Comparison of ENCODE assay signal across 2 cellular contexts in the genomic region with DNA sequence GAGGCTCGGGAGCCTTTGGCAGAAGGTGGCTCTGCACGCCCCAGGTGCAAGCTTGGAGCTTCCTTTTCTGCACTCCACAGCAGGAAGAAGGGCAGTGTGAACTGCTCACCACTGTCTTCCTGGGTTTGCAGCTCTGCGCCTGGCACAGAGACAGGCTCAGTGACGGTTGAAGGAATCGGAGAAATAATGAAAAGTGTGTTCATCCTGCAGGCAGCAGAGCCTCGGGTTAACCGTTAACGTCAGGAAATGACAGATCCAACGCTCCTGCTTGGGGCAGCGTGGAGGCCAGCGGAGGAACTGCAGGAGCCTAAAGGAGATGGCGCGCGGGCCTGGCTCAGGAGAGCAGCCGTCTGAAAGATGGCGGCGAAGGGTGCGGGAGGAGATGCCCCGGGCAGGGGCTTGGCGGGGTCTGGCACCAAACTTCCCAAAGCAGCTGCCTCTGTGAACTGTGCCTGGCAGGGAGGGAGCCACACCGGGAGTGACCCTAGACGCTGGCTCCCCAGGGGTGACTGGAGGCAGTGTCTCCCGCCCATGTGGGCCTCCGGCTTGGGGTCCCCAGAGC.
TF ChIP-seq lines count a peak whose summit lies in the region.

No MANE protein-coding gene starts in this region.

TF ChIP-seq in GM12878, 131 proteins besides CTCF, POLR2A, EP300 and RAD21:
- TF ChIP-seq HDAC6 (IDR thresholded peaks at IDR 0.05; ENCODE audit: unreplicated experiment): no peak
- TF ChIP-seq, protein P1, sequence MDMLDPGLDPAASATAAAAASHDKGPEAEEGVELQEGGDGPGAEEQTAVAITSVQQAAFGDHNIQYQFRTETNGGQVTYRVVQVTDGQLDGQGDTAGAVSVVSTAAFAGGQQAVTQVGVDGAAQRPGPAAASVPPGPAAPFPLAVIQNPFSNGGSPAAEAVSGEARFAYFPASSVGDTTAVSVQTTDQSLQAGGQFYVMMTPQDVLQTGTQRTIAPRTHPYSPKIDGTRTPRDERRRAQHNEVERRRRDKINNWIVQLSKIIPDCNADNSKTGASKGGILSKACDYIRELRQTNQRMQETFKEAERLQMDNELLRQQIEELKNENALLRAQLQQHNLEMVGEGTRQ (IDR thresholded peaks at IDR 0.05; ENCODE audit: borderline replicate concordance, low read depth, low read length): no peak
- no peak for TF ChIP-seq GABPA (IDR thresholded peaks at IDR 0.05; ENCODE audit: low read depth)
- no peak for TF ChIP-seq SIX5 (IDR thresholded peaks at IDR 0.05; ENCODE audit: low read depth, low read length, severe bottlenecking)
- TF ChIP-seq NFYA (IDR thresholded peaks at IDR 0.05; ENCODE audit: borderline replicate concordance, low read depth, low read length): no peak
- TF ChIP-seq IKZF1 (conservative IDR thresholded peaks at IDR 0.05): no peak
- no peak for TF ChIP-seq NR2C1 (IDR thresholded peaks at IDR 0.05)
- no peak for TF ChIP-seq RAD51 (IDR thresholded peaks at IDR 0.05)
- TF ChIP-seq, protein P2, sequence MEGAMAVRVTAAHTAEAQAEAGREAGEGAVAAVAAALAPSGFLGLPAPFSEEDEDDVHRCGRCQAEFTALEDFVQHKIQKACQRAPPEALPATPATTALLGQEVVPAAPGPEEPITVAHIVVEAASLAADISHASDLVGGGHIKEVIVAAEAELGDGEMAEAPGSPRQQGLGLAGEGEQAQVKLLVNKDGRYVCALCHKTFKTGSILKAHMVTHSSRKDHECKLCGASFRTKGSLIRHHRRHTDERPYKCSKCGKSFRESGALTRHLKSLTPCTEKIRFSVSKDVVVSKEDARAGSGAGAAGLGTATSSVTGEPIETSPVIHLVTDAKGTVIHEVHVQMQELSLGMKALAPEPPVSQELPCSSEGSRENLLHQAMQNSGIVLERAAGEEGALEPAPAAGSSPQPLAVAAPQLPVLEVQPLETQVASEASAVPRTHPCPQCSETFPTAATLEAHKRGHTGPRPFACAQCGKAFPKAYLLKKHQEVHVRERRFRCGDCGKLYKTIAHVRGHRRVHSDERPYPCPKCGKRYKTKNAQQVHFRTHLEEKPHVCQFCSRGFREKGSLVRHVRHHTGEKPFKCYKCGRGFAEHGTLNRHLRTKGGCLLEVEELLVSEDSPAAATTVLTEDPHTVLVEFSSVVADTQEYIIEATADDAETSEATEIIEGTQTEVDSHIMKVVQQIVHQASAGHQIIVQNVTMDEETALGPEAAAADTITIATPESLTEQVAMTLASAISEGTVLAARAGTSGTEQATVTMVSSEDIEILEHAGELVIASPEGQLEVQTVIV (IDR thresholded peaks at IDR 0.05; ENCODE audit: borderline replicate concordance, partially characterized antibody): no peak
- TF ChIP-seq, protein P3, sequence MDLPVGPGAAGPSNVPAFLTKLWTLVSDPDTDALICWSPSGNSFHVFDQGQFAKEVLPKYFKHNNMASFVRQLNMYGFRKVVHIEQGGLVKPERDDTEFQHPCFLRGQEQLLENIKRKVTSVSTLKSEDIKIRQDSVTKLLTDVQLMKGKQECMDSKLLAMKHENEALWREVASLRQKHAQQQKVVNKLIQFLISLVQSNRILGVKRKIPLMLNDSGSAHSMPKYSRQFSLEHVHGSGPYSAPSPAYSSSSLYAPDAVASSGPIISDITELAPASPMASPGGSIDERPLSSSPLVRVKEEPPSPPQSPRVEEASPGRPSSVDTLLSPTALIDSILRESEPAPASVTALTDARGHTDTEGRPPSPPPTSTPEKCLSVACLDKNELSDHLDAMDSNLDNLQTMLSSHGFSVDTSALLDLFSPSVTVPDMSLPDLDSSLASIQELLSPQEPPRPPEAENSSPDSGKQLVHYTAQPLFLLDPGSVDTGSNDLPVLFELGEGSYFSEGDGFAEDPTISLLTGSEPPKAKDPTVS (IDR thresholded peaks at IDR 0.05; ENCODE audit: low read depth, low read length): no peak
- TF ChIP-seq MEF2B (IDR thresholded peaks at IDR 0.05; ENCODE audit: partially characterized antibody, poor library complexity, severe bottlenecking): no peak
- TF ChIP-seq HDAC2 (IDR thresholded peaks at IDR 0.05): no peak
- no peak for TF ChIP-seq ETV6 (conservative IDR thresholded peaks at IDR 0.05 in 1 of 2, IDR thresholded peaks at IDR 0.05 in 1 of 2; ENCODE audit: borderline replicate concordance in 1 of 2, low read depth in 1 of 2)

TF ChIP-seq in liver, 16 proteins besides CTCF, POLR2A, EP300 and RAD21:
- TF ChIP-seq, protein P4, sequence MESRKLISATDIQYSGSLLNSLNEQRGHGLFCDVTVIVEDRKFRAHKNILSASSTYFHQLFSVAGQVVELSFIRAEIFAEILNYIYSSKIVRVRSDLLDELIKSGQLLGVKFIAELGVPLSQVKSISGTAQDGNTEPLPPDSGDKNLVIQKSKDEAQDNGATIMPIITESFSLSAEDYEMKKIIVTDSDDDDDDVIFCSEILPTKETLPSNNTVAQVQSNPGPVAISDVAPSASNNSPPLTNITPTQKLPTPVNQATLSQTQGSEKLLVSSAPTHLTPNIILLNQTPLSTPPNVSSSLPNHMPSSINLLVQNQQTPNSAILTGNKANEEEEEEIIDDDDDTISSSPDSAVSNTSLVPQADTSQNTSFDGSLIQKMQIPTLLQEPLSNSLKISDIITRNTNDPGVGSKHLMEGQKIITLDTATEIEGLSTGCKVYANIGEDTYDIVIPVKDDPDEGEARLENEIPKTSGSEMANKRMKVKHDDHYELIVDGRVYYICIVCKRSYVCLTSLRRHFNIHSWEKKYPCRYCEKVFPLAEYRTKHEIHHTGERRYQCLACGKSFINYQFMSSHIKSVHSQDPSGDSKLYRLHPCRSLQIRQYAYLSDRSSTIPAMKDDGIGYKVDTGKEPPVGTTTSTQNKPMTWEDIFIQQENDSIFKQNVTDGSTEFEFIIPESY (IDR thresholded peaks at IDR 0.05): no peak
- no peak for TF ChIP-seq RXRA (IDR thresholded peaks at IDR 0.05)
- TF ChIP-seq JUND (IDR thresholded peaks at IDR 0.05): no peak
- no peak for TF ChIP-seq FOXA2 (IDR thresholded peaks at IDR 0.05)
- no peak for TF ChIP-seq SP1 (IDR thresholded peaks at IDR 0.05)
- TF ChIP-seq GABPA (IDR thresholded peaks at IDR 0.05 in 1 of 2, conservative IDR thresholded peaks at IDR 0.05 in 1 of 2): no peak
- no peak for TF ChIP-seq YY1 (IDR thresholded peaks at IDR 0.05)
- TF ChIP-seq FOXA1 (IDR thresholded peaks at IDR 0.05): no peak
- no peak for TF ChIP-seq TAF1 (conservative IDR thresholded peaks at IDR 0.05)
- TF ChIP-seq HNF4G (IDR thresholded peaks at IDR 0.05): no peak
- TF ChIP-seq, protein P5, sequence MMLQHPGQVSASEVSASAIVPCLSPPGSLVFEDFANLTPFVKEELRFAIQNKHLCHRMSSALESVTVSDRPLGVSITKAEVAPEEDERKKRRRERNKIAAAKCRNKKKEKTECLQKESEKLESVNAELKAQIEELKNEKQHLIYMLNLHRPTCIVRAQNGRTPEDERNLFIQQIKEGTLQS (IDR thresholded peaks at IDR 0.05): no peak
- no peak for TF ChIP-seq EGR1 (IDR thresholded peaks at IDR 0.05; ENCODE audit: low read depth in 2 of 2)
- no peak for TF ChIP-seq NR2F2 (IDR thresholded peaks at IDR 0.05)
